Comparison of ENCODE assay signal across 8 cellular contexts in the genomic region with DNA sequence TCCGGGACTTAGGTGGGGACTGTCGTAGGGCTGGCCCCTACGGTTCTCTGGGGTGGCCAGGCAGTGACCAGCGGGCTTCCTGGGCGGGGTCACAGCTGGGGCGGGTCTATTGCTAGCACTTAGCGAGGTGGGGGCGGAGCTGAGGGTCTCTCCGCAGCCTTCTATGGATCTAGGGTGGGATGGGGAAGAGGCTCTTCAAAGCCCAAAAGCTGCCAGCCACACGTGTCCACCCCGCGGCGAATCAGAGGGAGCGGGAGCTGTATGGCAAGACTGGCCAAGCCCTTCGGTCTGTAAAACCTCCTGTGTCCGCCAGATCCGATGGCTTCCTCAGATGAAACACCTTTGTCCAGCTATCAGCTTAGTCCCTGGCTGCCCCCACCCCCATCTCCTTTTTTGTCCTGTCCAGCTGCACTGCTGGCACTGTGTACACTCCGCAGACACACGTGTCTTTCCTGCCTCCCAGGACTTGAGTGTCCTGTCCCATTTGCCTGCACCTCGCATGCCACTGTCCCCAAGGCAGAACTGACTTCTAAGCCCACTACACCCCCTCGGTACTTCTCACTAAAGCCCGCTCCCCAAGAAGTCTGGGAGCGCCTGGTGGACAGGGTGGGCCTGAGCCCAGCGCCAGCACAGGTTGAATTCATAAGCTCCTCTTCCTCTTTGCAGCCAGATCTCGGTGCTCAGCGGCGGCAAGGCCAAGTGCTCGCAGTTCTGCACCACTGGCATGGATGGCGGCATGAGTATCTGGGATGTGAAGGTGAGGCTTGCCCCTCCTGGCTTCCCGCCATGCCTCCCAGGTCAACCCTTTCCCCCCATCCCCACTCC. TPM values are rescaled to one million over a fixed set of nuclear protein-coding genes. Genes with fewer than 3 reads are reported as not detected.
DNase-seq lines count a peak whose midpoint lies in the region; ATAC-seq and TF ChIP-seq lines count a peak whose summit lies in the region.

No MANE protein-coding gene starts in this region.

- H3K36me3 ChIP-seq in hepatocyte (replicated peaks; ENCODE audit: insufficient read depth, low read depth) (no peaks in the 10 kb centered on the region), skeletal muscle tissue (ENCODE audit: control insufficient read depth in 3 of 3, insufficient read depth in 3 of 3, low read length in 3 of 3) (peaks cover 36 to 49% (median 43%) of the 10 kb centered on the region in 3 donors)

- H3K27ac ChIP-seq in hepatocyte: peak overlapping the region; percentile 65
- H3K27ac ChIP-seq in skeletal muscle tissue (ENCODE audit: low read depth, low read length): peak overlapping the region; percentile 45

- peak overlapping the region; percentile 57 to 75 (median 61) for H3K9ac ChIP-seq in skeletal muscle tissue (ENCODE audit: low read depth in 1 of 3, low read length in 3 of 3)

- H2AFZ ChIP-seq in hepatocyte: peak overlapping the region; percentile 77

- H3K4me1 ChIP-seq in hepatocyte (ENCODE audit: insufficient read depth) (peaks cover 14% of the 10 kb centered on the region), skeletal muscle tissue (ENCODE audit: control insufficient read depth in 3 of 3, insufficient read depth in 3 of 3, low read length in 3 of 3) (peaks cover 12 to 23% (median 20%) of the 10 kb centered on the region in 3 donors)

- H3K4me3 ChIP-seq in hepatocyte (peak overlapping the region; percentile 75), skeletal muscle tissue (ENCODE audit: low read length in 3 of 3) (peak overlapping the region; percentile 62 to 87 (median 84))

- CTCF ChIA-PET in activated B cell treated with CpG ODN at 0.5 μM for 24 hours (lab: Charles Lee): interaction anchor here (0.8 to 1.4 kb wide), 4 partner anchors 14 to 29 kb away, joined by 4 to 5 read pairs (median 4); partner anchors contain the start of genes BUD31 and PDAP1

- H3K9me3 ChIP-seq in hepatocyte (ENCODE audit: low read depth) (no peaks in the 10 kb centered on the region), skeletal muscle tissue (ENCODE audit: control insufficient read depth in 3 of 3, low read length in 3 of 3) (no peaks in the 10 kb centered on the region)

- no peaks in the 10 kb centered on the region for H3K9me3 Mint-ChIP-seq in activated T-cell treated with anti-CD3 and anti-CD28 coated beads, Interleukin-2, amount 50 U/mL, for 72 hours
- H3K9me3 Mint-ChIP-seq in activated B cell treated with CpG ODN at 0.5 μM for 24 hours: no peaks in the 10 kb centered on the region

- 43% methylated on average over 25 of the region's 30 CpGs for WGBS in hepatocyte (ENCODE audit: low lambda C conversion rate, missing lambda C conversion rate)

- peaks cover 21% of the 10 kb centered on the region for H3K4me1 Mint-ChIP-seq in activated T-cell treated with anti-CD3 and anti-CD28 coated beads, Interleukin-2, amount 50 U/mL, for 72 hours (ENCODE audit: low read depth)
- peaks cover 28% of the 10 kb centered on the region for H3K4me1 Mint-ChIP-seq in activated B cell treated with CpG ODN at 0.5 μM for 24 hours

- peak overlapping the region; percentile 76 to 80 for H3K4me3 Mint-ChIP-seq in activated T-cell treated with anti-CD3 and anti-CD28 coated beads, Interleukin-2, amount 50 U/mL, for 72 hours
- peak overlapping the region; percentile 84 for H3K4me3 Mint-ChIP-seq in activated B cell treated with CpG ODN at 0.5 μM for 24 hours

- no peak for ATAC-seq in activated T-cell treated with anti-CD3 and anti-CD28 coated beads, Interleukin-2, amount 50 U/mL, for 72 hours (replicated peaks in 1 of 2)
- ATAC-seq in activated B cell treated with CpG ODN at 0.5 μM for 24 hours (ENCODE audit: low read depth) (no peak), GM18861 (IDR thresholded peaks at IDR 0.05; ENCODE audit: unreplicated experiment) (no peak), HG02840 (IDR thresholded peaks at IDR 0.05; ENCODE audit: low FRiP score, unreplicated experiment) (no peak), GM21367 (IDR thresholded peaks at IDR 0.05; ENCODE audit: unreplicated experiment) (no peak)

- H4K20me1 ChIP-seq in hepatocyte (ENCODE audit: insufficient read depth, poor library complexity, severe bottlenecking): no peaks in the 10 kb centered on the region

- POLR2A ChIA-PET in activated B cell treated with CpG ODN at 0.5 μM for 24 hours (lab: Charles Lee): interaction anchor here (0.5 to 4.0 kb wide), 12 partner anchors 9 to 164 kb away, joined by 3 to 62 read pairs (median 5); partner anchors contain the start of genes ARPC1A, ARPC1B, BUD31 and PDAP1

- H3K27me3 ChIP-seq in hepatocyte: no peaks in the 10 kb centered on the region
- no peaks in the 10 kb centered on the region for H3K27me3 ChIP-seq in skeletal muscle tissue (ENCODE audit: control insufficient read depth in 3 of 3, insufficient read depth in 3 of 3, low read length in 3 of 3)

- peaks cover 3 to 20% of the 10 kb centered on the region in 2 donors for H3K36me3 Mint-ChIP-seq in activated T-cell treated with anti-CD3 and anti-CD28 coated beads, Interleukin-2, amount 50 U/mL, for 72 hours (ENCODE audit: insufficient read depth in 2 of 2)
- H3K36me3 Mint-ChIP-seq in activated B cell treated with CpG ODN at 0.5 μM for 24 hours (ENCODE audit: low read depth): peaks cover 78% of the 10 kb centered on the region

- TF ChIP-seq CTCF in activated B cell treated with CpG ODN at 0.5 μM for 24 hours (IDR thresholded peaks at IDR 0.05) (no peak), hepatocyte (IDR thresholded peaks at IDR 0.05; ENCODE audit: poor library complexity) (no peak)

- H3K27ac Mint-ChIP-seq in activated T-cell treated with anti-CD3 and anti-CD28 coated beads, Interleukin-2, amount 50 U/mL, for 72 hours: peak overlapping the region; percentile 59
- H3K27ac Mint-ChIP-seq in activated B cell treated with CpG ODN at 0.5 μM for 24 hours: peak overlapping the region; percentile 78

- H3K4me2 ChIP-seq in hepatocyte: peak overlapping the region; percentile 90

- no peak for DNase-seq in activated T-cell treated with anti-CD3 and anti-CD28 coated beads, Interleukin-2, amount 50 U/mL, for 72 hours
- DNase-seq in activated T-cell treated with anti-CD3 and anti-CD28 coated beads for 4 hours: no peak
- DNase-seq in activated B cell treated with CpG ODN at 0.5 μM for 24 hours: no peak
- DNase-seq in hepatocyte (ENCODE audit: low spot score): peak; percentile 62

- H3K79me2 ChIP-seq in hepatocyte: no peaks in the 10 kb centered on the region

- intact Hi-C loops in activated B cell treated with CpG ODN at 0.5 μM for 24 hours (cut with micrococcal nuclease): loop anchor here (1.0 kb wide), 3 partner anchors 12 to 19 kb away; partner anchors contain the start of genes ARPC1B, BUD31 and PDAP1

- no peaks in the 10 kb centered on the region for H3K9me2 ChIP-seq in hepatocyte (replicated peaks; ENCODE audit: insufficient read depth)

- H3K27me3 Mint-ChIP-seq in activated T-cell treated with anti-CD3 and anti-CD28 coated beads, Interleukin-2, amount 50 U/mL, for 72 hours (ENCODE audit: low read depth): no peaks in the 10 kb centered on the region
- H3K27me3 Mint-ChIP-seq in activated B cell treated with CpG ODN at 0.5 μM for 24 hours: no peaks in the 10 kb centered on the region

RNA-seq across cellular contexts. Expression of gene PDAP1, which starts 14.8 kb away (rescaled TPM):
- 100 to 1,000 TPM in 1 of 2 donors, 10 to 100 TPM in 1; 95.0 to 108 TPM for total RNA-seq in activated T-cell treated with anti-CD3 and anti-CD28 coated beads, Interleukin-2, amount 50 U/mL, for 72 hours
- 105 and 134 TPM in 2 replicates for total RNA-seq in activated B cell treated with CpG ODN at 0.5 μM for 24 hours
- total RNA-seq in hepatocyte: 93.9 and 110 TPM in 2 replicates
- polyA plus RNA-seq in hepatocyte: 52.6 and 76.5 TPM in 2 replicates
- 10.4 TPM for total RNA-seq in skeletal muscle tissue

RNA-seq across cellular contexts. Expression of gene BUD31, which starts 15.2 kb away (rescaled TPM):
- 100 to 1,000 TPM; 218 to 228 TPM for total RNA-seq in activated T-cell treated with anti-CD3 and anti-CD28 coated beads, Interleukin-2, amount 50 U/mL, for 72 hours
- total RNA-seq in activated B cell treated with CpG ODN at 0.5 μM for 24 hours (93.7 and 113 TPM in 2 replicates), hepatocyte (77.5 and 87.7 TPM in 2 replicates), skeletal muscle tissue (44.4 TPM)
- polyA plus RNA-seq in hepatocyte: 233 and 235 TPM in 2 replicates

RNA-seq across cellular contexts. Expression of gene ARPC1B, which starts 19.0 kb away (rescaled TPM):
- total RNA-seq in activated T-cell treated with anti-CD3 and anti-CD28 coated beads, Interleukin-2, amount 50 U/mL, for 72 hours: 100 to 1,000 TPM; 202 to 208 TPM
- total RNA-seq in activated B cell treated with CpG ODN at 0.5 μM for 24 hours (300 and 312 TPM in 2 replicates), hepatocyte (139 and 153 TPM in 2 replicates), skeletal muscle tissue (44.9 TPM)
- polyA plus RNA-seq in hepatocyte: 199 and 205 TPM in 2 replicates

RNA-seq across cellular contexts. Expression of gene PTCD1, which starts 45.0 kb away (rescaled TPM):
- total RNA-seq in activated T-cell treated with anti-CD3 and anti-CD28 coated beads, Interleukin-2, amount 50 U/mL, for 72 hours: 1 to 10 TPM; 6.1 to 8.9 TPM
- total RNA-seq in activated B cell treated with CpG ODN at 0.5 μM for 24 hours (8.4 and 13.4 TPM in 2 replicates), hepatocyte (9.2 and 11.3 TPM in 2 replicates), skeletal muscle tissue (5.7 TPM)
- 7.0 and 10.8 TPM in 2 replicates for polyA plus RNA-seq in hepatocyte

RNA-seq across cellular contexts. Expression of gene CPSF4, which starts 45.2 kb away (rescaled TPM):
- total RNA-seq in activated T-cell treated with anti-CD3 and anti-CD28 coated beads, Interleukin-2, amount 50 U/mL, for 72 hours: 10 to 100 TPM; 59.2 to 65.9 TPM
- total RNA-seq in activated B cell treated with CpG ODN at 0.5 μM for 24 hours (46.2 and 60.9 TPM in 2 replicates), hepatocyte (25.3 and 37.6 TPM in 2 replicates), skeletal muscle tissue (29.2 TPM)
- 35.1 and 41.1 TPM in 2 replicates for polyA plus RNA-seq in hepatocyte
